Comparison of ENCODE assay signal across 14 cellular contexts in the genomic region with DNA sequence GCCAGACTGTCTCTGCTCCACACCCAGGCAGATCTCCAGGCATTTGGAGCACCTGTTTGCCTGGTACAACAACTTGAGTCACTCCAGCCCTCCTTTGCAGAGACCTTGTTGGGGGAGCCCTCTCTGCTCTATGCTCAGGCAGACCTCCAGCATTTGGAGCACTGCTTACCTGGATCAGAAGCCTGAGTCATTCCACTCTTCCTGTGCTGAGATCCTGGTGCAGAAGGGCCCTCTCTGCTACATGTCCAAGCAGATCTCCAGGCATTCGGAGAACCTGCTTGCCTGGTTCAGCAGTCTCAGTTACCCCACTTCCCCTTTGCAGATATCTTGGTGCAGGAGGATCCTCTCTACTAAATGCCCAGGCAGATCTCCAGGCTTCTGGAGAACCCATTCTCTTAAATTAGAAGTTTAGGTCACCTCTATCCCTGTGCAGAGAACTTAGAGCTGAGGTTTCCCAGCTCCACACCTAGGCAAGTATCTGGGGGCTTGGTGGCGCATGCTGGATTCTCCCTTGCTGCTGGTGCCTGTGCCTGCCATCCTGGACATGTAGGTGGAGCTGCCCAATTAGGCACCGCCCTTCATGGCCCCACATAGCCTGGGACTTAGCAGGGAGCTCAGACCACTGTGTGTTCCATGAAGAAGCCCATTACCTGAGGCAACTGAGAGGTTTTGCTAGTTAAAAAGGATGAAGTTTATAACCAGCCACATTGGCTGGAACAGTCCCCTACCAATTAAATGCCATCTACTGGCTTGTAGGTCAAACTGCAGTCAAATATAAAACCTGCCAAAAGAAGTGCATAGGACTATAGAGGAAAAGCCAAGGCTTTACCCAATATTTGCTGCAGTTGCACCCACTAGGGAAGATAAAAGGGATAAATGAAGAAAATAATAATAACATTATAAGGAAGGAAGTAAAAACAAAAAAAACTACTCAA.
DNase-seq lines count a peak whose midpoint lies in the region; ATAC-seq and TF ChIP-seq lines count a peak whose summit lies in the region.
"Had no signal": no experiment of that assay in that cellular context is flagged by ENCODE, and none has a peak within 500 bp of the region (broad histone marks: within the 10 kb centered on the region; RNA-seq: fewer than 3 reads in every experiment).

No MANE protein-coding gene starts in this region.

- intact Hi-C loops in sciatic nerve (cut with DNase I) = no loop called here
- intact Hi-C loops in Right ventricle myocardium superior (cut with DNase I) = no loop called here

- TF ChIP-seq POLR2A in gastroesophageal sphincter (IDR thresholded peaks at IDR 0.05) = no peak

- H3K27me3 ChIP-seq in OCI-LY1 (ENCODE audit: insufficient read depth, low read length) (no peaks in the 10 kb centered on the region), gastroesophageal sphincter (no peaks in the 10 kb centered on the region)

- peak; percentile 17 for ATAC-seq in sciatic nerve
- no peak for ATAC-seq in Right ventricle myocardium superior (ENCODE audit: poor library complexity)
- ATAC-seq in HG02852 (IDR thresholded peaks at IDR 0.05; ENCODE audit: unreplicated experiment) = no peak
- no peak for ATAC-seq in gastroesophageal sphincter

- TF ChIP-seq CTCF in OCI-LY1 (IDR thresholded peaks at IDR 0.05; ENCODE audit: low read length) (peak; percentile 57), epithelial cell of esophagus (IDR thresholded peaks at IDR 0.05; ENCODE audit: insufficient read depth, low read depth, low read length, missing control alignments) (peak; percentile 57), gastroesophageal sphincter (IDR thresholded peaks at IDR 0.05) (no peak)

- no peak overlapping the region for H2AFZ ChIP-seq in OCI-LY1 (ENCODE audit: low read length)

- H3F3A ChIP-seq in OCI-LY1 (ENCODE audit: insufficient read depth, low read length) = no peaks in the 10 kb centered on the region

- no peaks in the 10 kb centered on the region for H4K20me1 ChIP-seq in OCI-LY1 (ENCODE audit: insufficient read depth, low read length)

- no peaks in the 10 kb centered on the region for H3K9me3 ChIP-seq in OCI-LY1 (ENCODE audit: low read length)
- H3K9me3 ChIP-seq in gastroesophageal sphincter = no peaks in the 10 kb centered on the region

- no peak overlapping the region for H3K9ac ChIP-seq in OCI-LY1 (ENCODE audit: low read length)

- no peaks in the 10 kb centered on the region for H3K36me3 ChIP-seq in OCI-LY1 (ENCODE audit: insufficient read depth, low read length)
- no peaks in the 10 kb centered on the region for H3K36me3 ChIP-seq in gastroesophageal sphincter

- TF ChIP-seq EP300 in gastroesophageal sphincter (IDR thresholded peaks at IDR 0.05) = no peak

- WGBS in gastroesophageal sphincter (ENCODE audit: low coverage in 1 of 2), 2 donors = 40 to 100% methylated on average over 1 to 2 of the region's 3 CpGs

- H3K4me2 ChIP-seq in OCI-LY1 (ENCODE audit: low read length) = no peak overlapping the region

- peak; percentile 23 for DNase-seq in NCI-H82 (lab: John Stamatoyannopoulos, UW)
- no peak for DNase-seq in NCI-H82 treated with DMSO at 0.1 percent for 48 hours (lab: John Stamatoyannopoulos, UW; ENCODE audit: unreplicated experiment)
- DNase-seq in epithelial cell of esophagus (ENCODE audit: low read depth) = peak; percentile 98
- no peak for DNase-seq in sciatic nerve (ENCODE audit: low spot score)
- no peak for DNase-seq in Right ventricle myocardium superior
- DNase-seq: ACHN; anterior cingulate cortex; GDM1; immature natural killer cell; NCI-H1105; stimulated activated naive CD4-positive, alpha-beta T cell treated with Interleukin-2 at 50 U/mL for 16 hours had no signal

- no peaks in the 10 kb centered on the region for H3K4me1 ChIP-seq in OCI-LY1 (ENCODE audit: insufficient read depth, low read length, severe bottlenecking)
- no peaks in the 10 kb centered on the region for H3K4me1 ChIP-seq in gastroesophageal sphincter

- no peak overlapping the region for H3K27ac ChIP-seq in OCI-LY1 (ENCODE audit: low read depth, low read length, poor library complexity, severe bottlenecking)
- no peak overlapping the region for H3K27ac ChIP-seq in gastroesophageal sphincter

- H3K79me2 ChIP-seq in OCI-LY1 (ENCODE audit: insufficient read depth, low read length) = no peaks in the 10 kb centered on the region

- no peak overlapping the region for H3K4me3 ChIP-seq in OCI-LY1 (ENCODE audit: low read depth, low read length, poor library complexity, severe bottlenecking)
- H3K4me3 ChIP-seq in epithelial cell of esophagus (ENCODE audit: low read length) = no peak overlapping the region
- no peak overlapping the region for H3K4me3 ChIP-seq in gastroesophageal sphincter

- H3K9me2 ChIP-seq in OCI-LY1 (ENCODE audit: low read depth, low read length) = no peaks in the 10 kb centered on the region

Comparison
In these comparisons a context has a peak if more than half of its experiments do, and no peak if none do; other contexts are left out.
1. DNase-seq: peak in NCI-H82 (single experiment) and epithelial cell of esophagus (single experiment); none in NCI-H82 treated with DMSO at 0.1 percent for 48 hours (single experiment), sciatic nerve (single experiment) and Right ventricle myocardium superior (single experiment).
2. CTCF ChIP-seq: peak in OCI-LY1 (single experiment) and epithelial cell of esophagus (single experiment); none in gastroesophageal sphincter (0 of 4).